Comparison of ENCODE assay signal across 12 cellular contexts in genomic region chr4:6694177-6694901, GRCh38. TPM values are rescaled to one million over a fixed set of nuclear protein-coding genes. Genes with fewer than 3 reads are reported as not detected.
DNase-seq lines count a peak whose midpoint lies in the region; ATAC-seq, FAIRE-seq and TF ChIP-seq lines count a peak whose summit lies in the region.
"Had no signal": no experiment of that assay in that cellular context is flagged by ENCODE, and none has a peak within 500 bp of the region (broad histone marks: within the 10 kb centered on the region; RNA-seq: fewer than 3 reads in every experiment).

No MANE protein-coding gene starts in this region.

- ATAC-seq in activated CD8-positive, alpha-beta memory T cell treated with anti-CD3 and anti-CD28 coated beads, Interleukin-2, amount 10 ng/mL, durations not matched to agents 7 days and 5 days = no peak
- ATAC-seq in Panc1 = no peak
- peak; percentile 26 for ATAC-seq in effector memory CD8-positive, alpha-beta T cell (replicated peaks)
- ATAC-seq in stimulated activated effector memory CD8-positive, alpha-beta T cell treated with anti-CD3 and anti-CD28 coated beads, Interleukin-12 subunit alpha, Interleukin-12 subunit beta, amount 100 ng/mL, for 72 hours = no peak
- ATAC-seq: left ventricle myocardium superior had no signal

- POLR2A ChIA-PET in Panc1 (lab: Charles Lee) = no interaction called here

- H3K27me3 Mint-ChIP-seq in activated CD8-positive, alpha-beta memory T cell treated with anti-CD3 and anti-CD28 coated beads, Interleukin-2, amount 10 ng/mL, durations not matched to agents 7 days and 5 days = no peaks in the 10 kb centered on the region
- H3K27me3 Mint-ChIP-seq in effector memory CD8-positive, alpha-beta T cell = no peaks in the 10 kb centered on the region

- H3K4me1 Mint-ChIP-seq in activated CD8-positive, alpha-beta memory T cell treated with anti-CD3 and anti-CD28 coated beads, Interleukin-2, amount 10 ng/mL, durations not matched to agents 7 days and 5 days = peaks cover 85% of the 10 kb centered on the region
- peaks cover 76 to 79% of the 10 kb centered on the region in 2 donors for H3K4me1 Mint-ChIP-seq in effector memory CD8-positive, alpha-beta T cell (ENCODE audit: low read depth in 2 of 2)
- H3K4me1 Mint-ChIP-seq in stimulated activated effector memory CD8-positive, alpha-beta T cell treated with anti-CD3 and anti-CD28 coated beads, Interleukin-12 subunit alpha, Interleukin-12 subunit beta, amount 100 ng/mL, for 72 hours = peaks cover 85% of the 10 kb centered on the region

- TF ChIP-seq CTCF in Panc1 (IDR thresholded peaks at IDR 0.05) = no peak

- no TSS peak for BruUV-seq in Panc1 (replicated peaks; lab: Mats Ljungman, UMichigan)

- intact Hi-C loops in Panc1 (cut with micrococcal nuclease; ENCODE audit: unreplicated experiment) = no loop called here

- in situ Hi-C loops in Panc1 (cut with HindIII; ENCODE audit: low pct_unique_long_range_greater_than_20kb, low sequenced_read_pairs) (no loop called here), HAP-1 (cut with MboI; ENCODE audit: low sequenced_read_pairs) (no loop called here)

- H3K27ac ChIP-seq in Panc1 (ENCODE audit: low read length) = peak overlapping the region; percentile 59

- H3K4me3 Mint-ChIP-seq in activated CD8-positive, alpha-beta memory T cell treated with anti-CD3 and anti-CD28 coated beads, Interleukin-2, amount 10 ng/mL, durations not matched to agents 7 days and 5 days = peak overlapping the region; percentile 29
- H3K4me3 Mint-ChIP-seq in effector memory CD8-positive, alpha-beta T cell = peak overlapping the region; percentile 66 to 68
- peak overlapping the region; percentile 69 for H3K4me3 Mint-ChIP-seq in stimulated activated effector memory CD8-positive, alpha-beta T cell treated with anti-CD3 and anti-CD28 coated beads, Interleukin-12 subunit alpha, Interleukin-12 subunit beta, amount 100 ng/mL, for 72 hours

- H3K4me1 ChIP-seq in Panc1 (ENCODE audit: control insufficient read depth, insufficient read depth, low read length) = peaks cover 48% of the 10 kb centered on the region
- no peaks in the 10 kb centered on the region for H3K4me1 ChIP-seq in HAP-1

- no peaks in the 10 kb centered on the region for H3K9me3 Mint-ChIP-seq in activated CD8-positive, alpha-beta memory T cell treated with anti-CD3 and anti-CD28 coated beads, Interleukin-2, amount 10 ng/mL, durations not matched to agents 7 days and 5 days (ENCODE audit: low read depth)
- no peaks in the 10 kb centered on the region for H3K9me3 Mint-ChIP-seq in effector memory CD8-positive, alpha-beta T cell
- H3K9me3 Mint-ChIP-seq in stimulated activated effector memory CD8-positive, alpha-beta T cell treated with anti-CD3 and anti-CD28 coated beads, Interleukin-12 subunit alpha, Interleukin-12 subunit beta, amount 100 ng/mL, for 72 hours = no peaks in the 10 kb centered on the region

- H3K27me3 ChIP-seq in Panc1 (ENCODE audit: control insufficient read depth, insufficient read depth, low read length) = no peaks in the 10 kb centered on the region
- no peaks in the 10 kb centered on the region for H3K27me3 ChIP-seq in HAP-1 (ENCODE audit: low read depth)

- FAIRE-seq in GM19239 (lab: Jason Lieb, UNC) = no peak

- H3K36me3 Mint-ChIP-seq in activated CD8-positive, alpha-beta memory T cell treated with anti-CD3 and anti-CD28 coated beads, Interleukin-2, amount 10 ng/mL, durations not matched to agents 7 days and 5 days = peaks cover 3% of the 10 kb centered on the region
- H3K36me3 Mint-ChIP-seq in effector memory CD8-positive, alpha-beta T cell (ENCODE audit: insufficient read depth) = peaks cover 23% of the 10 kb centered on the region
- peaks cover 14% of the 10 kb centered on the region for H3K36me3 Mint-ChIP-seq in stimulated activated effector memory CD8-positive, alpha-beta T cell treated with anti-CD3 and anti-CD28 coated beads, Interleukin-12 subunit alpha, Interleukin-12 subunit beta, amount 100 ng/mL, for 72 hours

- peak overlapping the region; percentile 88 for H3K27ac Mint-ChIP-seq in activated CD8-positive, alpha-beta memory T cell treated with anti-CD3 and anti-CD28 coated beads, Interleukin-2, amount 10 ng/mL, durations not matched to agents 7 days and 5 days
- peak overlapping the region; percentile 93 to 98 for H3K27ac Mint-ChIP-seq in effector memory CD8-positive, alpha-beta T cell
- H3K27ac Mint-ChIP-seq in stimulated activated effector memory CD8-positive, alpha-beta T cell treated with anti-CD3 and anti-CD28 coated beads, Interleukin-12 subunit alpha, Interleukin-12 subunit beta, amount 100 ng/mL, for 72 hours = peak overlapping the region; percentile 99

- DNase-seq in activated CD8-positive, alpha-beta memory T cell treated with anti-CD3 and anti-CD28 coated beads, Interleukin-2, amount 10 ng/mL, durations not matched to agents 7 days and 5 days = no peak
- no peak for DNase-seq in activated CD8-positive, alpha-beta memory T cell treated with anti-CD3 and anti-CD28 coated beads, Interleukin-2, amount 50 U/mL, for 4 hours
- DNase-seq in Panc1 (ENCODE audit: low read depth, low spot score) (no peak), HAP-1 (ENCODE audit: low spot score in 2 of 2) (no peak), GM19239 (ENCODE audit: insufficient read length, low spot score) (no peak), AG08395 (ENCODE audit: low spot score) (no peak)
- peak in 2 of 3 experiments; percentile 29 to 31 for DNase-seq in effector memory CD8-positive, alpha-beta T cell
- DNase-seq in stimulated activated effector memory CD8-positive, alpha-beta T cell treated with anti-CD3 and anti-CD28 coated beads, Interleukin-12 subunit alpha, Interleukin-12 subunit beta, amount 100 ng/mL, for 72 hours (ENCODE audit: low spot score in 2 of 2) = no peak
- DNase-seq: activated CD4-positive, alpha-beta T cell treated with anti-CD3 and anti-CD28 coated beads, Interleukin-2, amount 50 U/mL, for 1 hour; left ventricle myocardium superior; NCI-H2029 treated with DMSO at 0.1 percent for 48 hours had no signal

- CTCF ChIA-PET in activated CD8-positive, alpha-beta memory T cell treated with anti-CD3 and anti-CD28 coated beads, Interleukin-2, amount 10 ng/mL, durations not matched to agents 7 days and 5 days (lab: Charles Lee) = interaction anchor here (1.3 to 5.4 kb wide), 3 partner anchors 13 to 19 kb away, joined by 3 to 42 read pairs (median 18); partner anchors contain the start of gene MRFAP1L1
- CTCF ChIA-PET in Panc1 (lab: Charles Lee) = interaction anchor here (1.0 kb wide), 1 partner anchor 12 kb away, joined by 4 read pairs; no protein-coding TSS in a partner anchor

- H3K4me3 ChIP-seq in Panc1 (ENCODE audit: low read depth in 2 of 2, low read length in 2 of 2) (peak overlapping the region in 1 of 2 experiments; percentile 26; a peak in 1 of 4 replicates), HAP-1 (no peak overlapping the region)

- no peaks in the 10 kb centered on the region for H3K36me3 ChIP-seq in Panc1 (ENCODE audit: control insufficient read depth, insufficient read depth, low read length)
- no peaks in the 10 kb centered on the region for H3K36me3 ChIP-seq in HAP-1 (replicated peaks)

- no peaks in the 10 kb centered on the region for H3K9me3 ChIP-seq in Panc1 (ENCODE audit: control insufficient read depth, insufficient read depth, low read depth, low read length)
- no peaks in the 10 kb centered on the region for H3K9me3 ChIP-seq in HAP-1

RNA-seq across cellular contexts. Expression of gene S100P, which starts 0.7 kb away (rescaled TPM):
- total RNA-seq in activated CD8-positive, alpha-beta memory T cell treated with anti-CD3 and anti-CD28 coated beads, Interleukin-2, amount 10 ng/mL, durations not matched to agents 7 days and 5 days = 1 to 10 TPM; 1.3 to 5.6 TPM
- total RNA-seq in Panc1 (2021; ENCODE audit: unreplicated experiment) = 2.3 TPM
- 0.88 TPM for polyA plus RNA-seq in Panc1 (2012; ENCODE audit: insufficient read length)
- total RNA-seq: renal cortical epithelial cell had no signal

RNA-seq across cellular contexts. Expression of gene MRFAP1L1, which starts 15.3 kb away (rescaled TPM):
- 10 to 100 TPM; 60.7 to 61.9 TPM for total RNA-seq in activated CD8-positive, alpha-beta memory T cell treated with anti-CD3 and anti-CD28 coated beads, Interleukin-2, amount 10 ng/mL, durations not matched to agents 7 days and 5 days
- 29.5 TPM for total RNA-seq in Panc1 (2021; ENCODE audit: unreplicated experiment)
- polyA plus RNA-seq in Panc1 (2012; ENCODE audit: insufficient read length) = 25.8 TPM

RNA-seq across cellular contexts. Expression of gene BLOC1S4, which starts 21.6 kb away (rescaled TPM):
- total RNA-seq in activated CD8-positive, alpha-beta memory T cell treated with anti-CD3 and anti-CD28 coated beads, Interleukin-2, amount 10 ng/mL, durations not matched to agents 7 days and 5 days = 10 to 100 TPM; 21.8 to 22.3 TPM
- total RNA-seq in Panc1 (2021; ENCODE audit: unreplicated experiment) = 10.7 TPM
- 15.2 TPM for polyA plus RNA-seq in Panc1 (2012; ENCODE audit: insufficient read length)

RNA-seq across cellular contexts. Expression of gene MRFAP1, which starts 53.9 kb away (rescaled TPM):
- total RNA-seq in activated CD8-positive, alpha-beta memory T cell treated with anti-CD3 and anti-CD28 coated beads, Interleukin-2, amount 10 ng/mL, durations not matched to agents 7 days and 5 days = 100 to 1,000 TPM; 109 to 122 TPM
- total RNA-seq in Panc1 (2021; ENCODE audit: unreplicated experiment) = 212 TPM
- polyA plus RNA-seq in Panc1 (2012; ENCODE audit: insufficient read length) = 386 TPM

Comparison
In these comparisons a context has a peak if more than half of its experiments do, and no peak if none do; other contexts are left out.
1. DNase-seq: peak in effector memory CD8-positive, alpha-beta T cell (2 of 3); none in activated CD8-positive, alpha-beta memory T cell treated with anti-CD3 and anti-CD28 coated beads, Interleukin-2, amount 10 ng/mL, durations not matched to agents 7 days and 5 days (single experiment), activated CD8-positive, alpha-beta memory T cell treated with anti-CD3 and anti-CD28 coated beads, Interleukin-2, amount 50 U/mL, for 4 hours (single experiment), Panc1 (single experiment), stimulated activated effector memory CD8-positive, alpha-beta T cell treated with anti-CD3 and anti-CD28 coated beads, Interleukin-12 subunit alpha, Interleukin-12 subunit beta, amount 100 ng/mL, for 72 hours (0 of 2), HAP-1 (0 of 2), GM19239 (single experiment) and AG08395 (single experiment).
2. Peak in every context shown above with its lines, with median percentiles within 50 percentile points of each other: H3K27ac Mint-ChIP-seq and H3K4me3 Mint-ChIP-seq.